ENCODE assay signal across 26 cellular contexts in the genomic region with DNA sequence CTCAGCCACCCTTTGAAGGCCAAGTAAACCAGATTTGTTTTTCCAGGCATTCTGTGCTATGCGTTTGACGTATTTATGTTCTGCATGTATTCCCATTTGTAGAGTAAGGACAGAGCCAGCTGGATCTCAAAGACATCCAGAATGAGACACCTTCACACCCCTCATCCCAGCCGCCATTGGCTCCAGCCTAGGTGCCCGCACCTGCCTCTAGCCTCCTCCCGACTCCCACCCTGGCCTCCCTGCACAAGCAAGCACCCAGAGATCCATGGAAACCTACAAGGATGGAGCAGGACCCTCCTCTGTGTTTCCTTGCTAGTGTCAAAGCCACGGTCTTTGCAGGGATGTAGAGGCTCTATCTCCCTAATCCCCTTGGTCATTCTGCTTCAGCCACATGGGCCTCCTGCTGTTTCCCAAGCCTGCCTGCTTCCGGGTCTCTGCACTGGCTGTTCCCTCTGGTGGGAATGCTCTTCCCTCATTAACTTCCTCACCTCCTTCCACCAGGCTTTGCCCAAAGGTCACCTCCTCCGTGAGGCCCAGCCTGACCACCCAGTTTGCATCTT. TPM values are rescaled to one million over a fixed set of nuclear protein-coding genes. Genes with fewer than 3 reads are reported as not detected.
DNase-seq lines count a peak whose midpoint lies in the region; ATAC-seq, FAIRE-seq and TF ChIP-seq lines count a peak whose summit lies in the region.
"Had no signal": no experiment of that assay in that cellular context is flagged by ENCODE, and none has a peak within 500 bp of the region (broad histone marks: within the 10 kb centered on the region; RNA-seq: fewer than 3 reads in every experiment).

No MANE protein-coding gene starts in this region.

- peaks cover 20% of the 10 kb centered on the region; the same call in 2 of the 3 replicates for H3K4me1 ChIP-seq in A549
- H3K4me1 ChIP-seq in kidney (ENCODE audit: control insufficient read depth in 1 of 2, insufficient read depth in 1 of 2, low read depth in 1 of 2, low read length in 2 of 2): peaks cover 0 to 2% of the 10 kb centered on the region in 2 donors
- H3K4me1 ChIP-seq in spleen: peaks cover 10 to 51% (median 31%) of the 10 kb centered on the region in 6 donors
- H3K4me1 ChIP-seq: SJSA1 had no signal

- peaks cover 7% of the 10 kb centered on the region for H3K27me3 Mint-ChIP-seq in nephron progenitor cell (ENCODE audit: low read depth, poor library complexity)
- H3K27me3 Mint-ChIP-seq: CD4-positive, alpha-beta T cell had no signal

- no peak overlapping the region for H3K9ac ChIP-seq in kidney (ENCODE audit: low read length in 2 of 2)
- H3K9ac ChIP-seq: BLaER1 treated with 17β-estradiol and CSF1 and Interleukin-3, amounts not matched to agents 10 nM and 100 nM had no signal

- FAIRE-seq in A549 (lab: Jason Lieb, UNC): no peak
- FAIRE-seq in kidney (lab: Jason Lieb, UNC): no peak
- FAIRE-seq in RCC 7860 (lab: Jason Lieb, UNC): no peak
- FAIRE-seq: A204.1, GM12878 had no signal

- TF ChIP-seq POLR2A in A549 (IDR thresholded peaks at IDR 0.05; ENCODE audit: low read length): no peak
- no peak for TF ChIP-seq POLR2A in spleen (IDR thresholded peaks at IDR 0.05)

- no peaks in the 10 kb centered on the region for H3K36me3 ChIP-seq in kidney (ENCODE audit: control insufficient read depth in 1 of 2, insufficient read depth in 2 of 2, low read length in 2 of 2)
- H3K36me3 ChIP-seq in spleen: peaks cover 0 to 60% (median 14%) of the 10 kb centered on the region in 6 donors
- H3K36me3 ChIP-seq: BLaER1 treated with 17β-estradiol and CSF1 and Interleukin-3, amounts not matched to agents 10 nM and 100 nM; HAP-1; SJSA1 had no signal

- intact Hi-C loops in kidney (cut with DNase I) (no loop called here), spleen (cut with DNase I; ENCODE audit: low total_unique reads) (no loop called here)

- no peaks in the 10 kb centered on the region for H3K9me3 Mint-ChIP-seq in nephron progenitor cell
- H3K9me3 Mint-ChIP-seq: CD4-positive, alpha-beta T cell; GM23338 had no signal

- H3K27ac Mint-ChIP-seq in nephron progenitor cell: no peak overlapping the region
- H3K27ac Mint-ChIP-seq: CD4-positive, alpha-beta T cell; GM23338 had no signal

- H3K4me1 Mint-ChIP-seq in nephron progenitor cell: peaks cover 39% of the 10 kb centered on the region

- WGBS in A549 (ENCODE audit: missing lambda C conversion rate): 76% methylated on average over 8 of the region's 8 CpGs
- WGBS in spleen, 5 donors: 79 to 92% (median 85%) methylated on average over 8 of the region's 8 CpGs

- peak overlapping the region; percentile 47 to 64; a peak in 3 of 6 replicates for H3K27ac ChIP-seq in A549
- H3K27ac ChIP-seq in RWPE1: peak overlapping the region; percentile 95
- peak overlapping the region in 1 of 2 donors; percentile 38 for H3K27ac ChIP-seq in kidney (ENCODE audit: low read depth in 2 of 2, low read length in 2 of 2)
- peak overlapping the region in 5 of 8 donors; percentile 53 to 83 (median 65) for H3K27ac ChIP-seq in spleen
- H3K27ac ChIP-seq: BLaER1 treated with 17β-estradiol and CSF1 and Interleukin-3, amounts not matched to agents 10 nM and 100 nM; SJSA1 had no signal

- no peak overlapping the region for H3K4me3 Mint-ChIP-seq in nephron progenitor cell
- H3K4me3 Mint-ChIP-seq: CD4-positive, alpha-beta T cell; GM23338 had no signal

- no peaks in the 10 kb centered on the region for H3K9me3 ChIP-seq in A549
- no peaks in the 10 kb centered on the region for H3K9me3 ChIP-seq in kidney (ENCODE audit: control insufficient read depth in 1 of 2, low read length in 2 of 2)
- H3K9me3 ChIP-seq in spleen: no peaks in the 10 kb centered on the region
- H3K9me3 ChIP-seq: BLaER1 treated with 17β-estradiol and CSF1 and Interleukin-3, amounts not matched to agents 10 nM and 100 nM; HAP-1; SJSA1 had no signal

- ATAC-seq in A549: no peak
- ATAC-seq: GM12878, GM23338 had no signal

- DNase-seq in A549 (ENCODE audit: low read depth in 1 of 2, low spot score in 1 of 2): no peak
- no peak for DNase-seq in RWPE1 (ENCODE audit: low spot score)
- DNase-seq in kidney: peak; percentile 26
- no peak for DNase-seq in spleen
- no peak for DNase-seq in activated CD4-positive, alpha-beta T cell treated with anti-CD3 and anti-CD28 coated beads for 1 hour
- DNase-seq in RCC 7860 (ENCODE audit: low spot score): no peak
- DNase-seq in nephron progenitor cell: no peak
- DNase-seq: AML-193; CD4-positive, alpha-beta T cell; COR-L47; DMS79; GDM1; KG1; MM.1S; NCI-H1417 treated with DMSO at 0.1 percent for 48 hours; NCI-H187; NCI-H2081 treated with DMSO at 0.1 percent for 48 hours; NCI-H2171; NCI-H510A; NCI-H69 had no signal

- H3K27me3 ChIP-seq in spleen (replicated peaks in 1 of 7): no peaks in the 10 kb centered on the region

- H3K4me3 ChIP-seq in A549: no peak overlapping the region
- no peak overlapping the region for H3K4me3 ChIP-seq in kidney (ENCODE audit: low read length in 2 of 2)
- no peak overlapping the region for H3K4me3 ChIP-seq in spleen
- H3K4me3 ChIP-seq: BLaER1 treated with 17β-estradiol and CSF1 and Interleukin-3, amounts not matched to agents 10 nM and 100 nM; GM12878; GM23338; HAP-1; SJSA1 had no signal

- CTCF ChIA-PET in A549 (lab: Yijun Ruan, JAX) (no interaction called here), RWPE1 (lab: Yijun Ruan, JAX) (no interaction called here)

- POLR2A ChIA-PET in A549 (lab: Yijun Ruan, JAX) (no interaction called here), RWPE1 (lab: Yijun Ruan, JAX; ENCODE audit: low non-redundant PET) (no interaction called here)

- TF ChIP-seq CTCF in A549 (IDR thresholded peaks at IDR 0.05) (no peak), RWPE1 (conservative IDR thresholded peaks at IDR 0.05; ENCODE audit: low read depth) (no peak), kidney (IDR thresholded peaks at IDR 0.05; ENCODE audit: borderline replicate concordance, extremely low read depth, insufficient read depth) (no peak), spleen (IDR thresholded peaks at IDR 0.05 in 8 of 11, conservative IDR thresholded peaks at IDR 0.05 in 3 of 11) (no peak), nephron progenitor cell (IDR thresholded peaks at IDR 0.05) (no peak)

- H3K4me2 ChIP-seq in A549: peak overlapping the region; percentile 25; the same call in 2 of the 3 replicates
- H3K4me2 ChIP-seq: BLaER1 treated with 17β-estradiol and CSF1 and Interleukin-3, amounts not matched to agents 10 nM and 100 nM; GM23338 had no signal

- no peak for TF ChIP-seq RAD21 in A549 (conservative IDR thresholded peaks at IDR 0.05 in 1 of 2, IDR thresholded peaks at IDR 0.05 in 1 of 2)

- no peak for TF ChIP-seq EP300 in A549 (IDR thresholded peaks at IDR 0.05)

- no peaks in the 10 kb centered on the region for H3K36me3 Mint-ChIP-seq in nephron progenitor cell (ENCODE audit: low read depth)

TF ChIP-seq in A549, 52 proteins besides CTCF, POLR2A, EP300 and RAD21 (continues in another document):
- TF ChIP-seq, protein P1, sequence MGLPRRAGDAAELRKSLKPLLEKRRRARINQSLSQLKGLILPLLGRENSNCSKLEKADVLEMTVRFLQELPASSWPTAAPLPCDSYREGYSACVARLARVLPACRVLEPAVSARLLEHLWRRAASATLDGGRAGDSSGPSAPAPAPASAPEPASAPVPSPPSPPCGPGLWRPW (IDR thresholded peaks at IDR 0.05): no peak
- no peak for TF ChIP-seq EHF (CRISPR knock-in tag; IDR thresholded peaks at IDR 0.05)
- TF ChIP-seq CEBPB (IDR thresholded peaks at IDR 0.05): no peak
- TF ChIP-seq, protein P2, sequence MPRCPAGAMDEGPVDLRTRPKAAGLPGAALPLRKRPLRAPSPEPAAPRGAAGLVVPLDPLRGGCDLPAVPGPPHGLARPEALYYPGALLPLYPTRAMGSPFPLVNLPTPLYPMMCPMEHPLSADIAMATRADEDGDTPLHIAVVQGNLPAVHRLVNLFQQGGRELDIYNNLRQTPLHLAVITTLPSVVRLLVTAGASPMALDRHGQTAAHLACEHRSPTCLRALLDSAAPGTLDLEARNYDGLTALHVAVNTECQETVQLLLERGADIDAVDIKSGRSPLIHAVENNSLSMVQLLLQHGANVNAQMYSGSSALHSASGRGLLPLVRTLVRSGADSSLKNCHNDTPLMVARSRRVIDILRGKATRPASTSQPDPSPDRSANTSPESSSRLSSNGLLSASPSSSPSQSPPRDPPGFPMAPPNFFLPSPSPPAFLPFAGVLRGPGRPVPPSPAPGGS (IDR thresholded peaks at IDR 0.05): no peak
- TF ChIP-seq ZC3H11A (IDR thresholded peaks at IDR 0.05): no peak
- no peak for TF ChIP-seq RFX5 (IDR thresholded peaks at IDR 0.05)
- no peak for TF ChIP-seq CBX8 (IDR thresholded peaks at IDR 0.05)
- TF ChIP-seq RCOR1 (IDR thresholded peaks at IDR 0.05; ENCODE audit: low read depth, low read length): no peak
- TF ChIP-seq PHF8 (IDR thresholded peaks at IDR 0.05; ENCODE audit: borderline replicate concordance, low read depth): no peak
- TF ChIP-seq FOSB (CRISPR knock-in tag; IDR thresholded peaks at IDR 0.05): no peak
- TF ChIP-seq CHD4 (IDR thresholded peaks at IDR 0.05; ENCODE audit: borderline replicate concordance): no peak
- no peak for TF ChIP-seq NFE2L2 (conservative IDR thresholded peaks at IDR 0.05; ENCODE audit: low read length)
- TF ChIP-seq, protein P3, sequence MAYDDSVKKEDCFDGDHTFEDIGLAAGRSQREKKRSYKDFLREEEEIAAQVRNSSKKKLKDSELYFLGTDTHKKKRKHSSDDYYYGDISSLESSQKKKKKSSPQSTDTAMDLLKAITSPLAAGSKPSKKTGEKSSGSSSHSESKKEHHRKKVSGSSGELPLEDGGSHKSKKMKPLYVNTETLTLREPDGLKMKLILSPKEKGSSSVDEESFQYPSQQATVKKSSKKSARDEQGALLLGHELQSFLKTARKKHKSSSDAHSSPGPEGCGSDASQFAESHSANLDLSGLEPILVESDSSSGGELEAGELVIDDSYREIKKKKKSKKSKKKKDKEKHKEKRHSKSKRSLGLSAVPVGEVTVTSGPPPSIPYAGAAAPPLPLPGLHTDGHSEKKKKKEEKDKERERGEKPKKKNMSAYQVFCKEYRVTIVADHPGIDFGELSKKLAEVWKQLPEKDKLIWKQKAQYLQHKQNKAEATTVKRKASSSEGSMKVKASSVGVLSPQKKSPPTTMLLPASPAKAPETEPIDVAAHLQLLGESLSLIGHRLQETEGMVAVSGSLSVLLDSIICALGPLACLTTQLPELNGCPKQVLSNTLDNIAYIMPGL (CRISPR knock-in tag; IDR thresholded peaks at IDR 0.05; ENCODE audit: borderline replicate concordance): no peak
- TF ChIP-seq GATA3 (IDR thresholded peaks at IDR 0.05; ENCODE audit: borderline replicate concordance): no peak
- no peak for TF ChIP-seq FOXS1 (CRISPR knock-in tag; IDR thresholded peaks at IDR 0.05)

RNA-seq across cellular contexts. Expression of a gene that starts 56.7 kb away (rescaled TPM):
- 0.21 and 0.37 TPM in 2 replicates for polyA plus RNA-seq in A549 (2011; rRNA removed)
- 0.19 and 0.46 TPM in 2 replicates for polyA plus RNA-seq in A549 (2012; cell fraction: cytosol; rRNA removed)
- polyA plus RNA-seq in A549 (2012; cell fraction: nucleus; rRNA removed): 0.34 TPM in 2 replicates
- polyA plus RNA-seq in A549 (2017; fragmentation: RNase III; extraction: RNeasy Plus Mini Kit Qiagen cat#74134 plus additional on column Dnase treatment): 0.31 to 0.40 TPM (median 0.32 TPM) in 3 replicates
- polyA minus RNA-seq in A549 (2011; rRNA and poly(A)+ RNA removed): 0.12 and 0.68 TPM in 2 replicates
- 23.3 TPM for total RNA-seq in kidney
- polyA plus RNA-seq in kidney (ENCODE audit: insufficient read depth, low read depth, low replicate concordance): 9.5 TPM
- total RNA-seq in spleen: 100 to 1,000 TPM in 4 of 7 donors, 10 to 100 TPM in 3; 41.8 to 127 (median 100) TPM
- 10 to 100 TPM; 11.8 to 49.8 (median 26.6) TPM for polyA plus RNA-seq in spleen
